ENCODE assay signal across 14 cellular contexts in genomic region chr2:42194428-42194827, GRCh38.
"Had no signal": no experiment of that assay in that cellular context is flagged by ENCODE, and none has a peak within 500 bp of the region (broad histone marks: within the 10 kb centered on the region; RNA-seq: fewer than 3 reads in every experiment).

No MANE protein-coding gene starts in this region.

- H3K27ac Mint-ChIP-seq: activated CD4-positive, alpha-beta memory T cell treated with anti-CD3 and anti-CD28 coated beads, Interleukin-2, amount 10 ng/mL, durations not matched to agents 7 days and 5 days; nephron progenitor cell; stimulated activated naive CD8-positive, alpha-beta T cell treated with anti-CD3 and anti-CD28 coated beads, Interleukin-15, Interleukin-2, amounts not matched to agents 100 ng/mL and 50 ng/mL, for 24 hours had no signal

- H3K4me3 ChIP-seq: esophagus squamous epithelium, mucosa of descending colon, thoracic aorta had no signal

- H3K9me3 Mint-ChIP-seq: activated CD4-positive, alpha-beta memory T cell treated with anti-CD3 and anti-CD28 coated beads, Interleukin-2, amount 10 ng/mL, durations not matched to agents 7 days and 5 days had no signal

- DNase-seq: activated CD4-positive, alpha-beta memory T cell treated with anti-CD3 and anti-CD28 coated beads, Interleukin-2, amount 10 ng/mL, durations not matched to agents 7 days and 5 days; activated CD4-positive, alpha-beta T cell treated with anti-CD3 and anti-CD28 coated beads for 1 hour; activated naive CD4-positive, alpha-beta T cell treated with Interleukin-2 at 50 U/mL for 16 hours; amygdala; brain microvascular endothelial cell; esophagus squamous epithelium; foreskin fibroblast; left colon; mucosa of descending colon; nephron progenitor cell; stimulated activated CD4-positive, alpha-beta T cell treated with anti-CD3 and anti-CD28 coated beads, Interleukin-4, amount 100 ng/mL, for 1 hour; stimulated activated CD8-positive, alpha-beta memory T cell treated with anti-CD3 and anti-CD28 coated beads, Interleukin-4, amount 100 ng/mL, for 48 hours had no signal

- H3K9me3 ChIP-seq: esophagus squamous epithelium, mucosa of descending colon, thoracic aorta had no signal

- ATAC-seq: left colon, mucosa of descending colon had no signal

- H3K36me3 ChIP-seq: brain microvascular endothelial cell, esophagus squamous epithelium, thoracic aorta had no signal

- H3K27me3 ChIP-seq: brain microvascular endothelial cell, esophagus squamous epithelium had no signal

- H3K4me3 Mint-ChIP-seq: activated CD4-positive, alpha-beta memory T cell treated with anti-CD3 and anti-CD28 coated beads, Interleukin-2, amount 10 ng/mL, durations not matched to agents 7 days and 5 days; nephron progenitor cell; stimulated activated naive CD8-positive, alpha-beta T cell treated with anti-CD3 and anti-CD28 coated beads, Interleukin-15, Interleukin-2, amounts not matched to agents 100 ng/mL and 50 ng/mL, for 24 hours had no signal

- H3K27me3 Mint-ChIP-seq: activated CD4-positive, alpha-beta memory T cell treated with anti-CD3 and anti-CD28 coated beads, Interleukin-2, amount 10 ng/mL, durations not matched to agents 7 days and 5 days; stimulated activated naive CD8-positive, alpha-beta T cell treated with anti-CD3 and anti-CD28 coated beads, Interleukin-15, Interleukin-2, amounts not matched to agents 100 ng/mL and 50 ng/mL, for 24 hours had no signal

- H3K27ac ChIP-seq: brain microvascular endothelial cell, esophagus squamous epithelium, thoracic aorta had no signal
